18 cellular contexts compared by ENCODE assay signal in the genomic region with DNA sequence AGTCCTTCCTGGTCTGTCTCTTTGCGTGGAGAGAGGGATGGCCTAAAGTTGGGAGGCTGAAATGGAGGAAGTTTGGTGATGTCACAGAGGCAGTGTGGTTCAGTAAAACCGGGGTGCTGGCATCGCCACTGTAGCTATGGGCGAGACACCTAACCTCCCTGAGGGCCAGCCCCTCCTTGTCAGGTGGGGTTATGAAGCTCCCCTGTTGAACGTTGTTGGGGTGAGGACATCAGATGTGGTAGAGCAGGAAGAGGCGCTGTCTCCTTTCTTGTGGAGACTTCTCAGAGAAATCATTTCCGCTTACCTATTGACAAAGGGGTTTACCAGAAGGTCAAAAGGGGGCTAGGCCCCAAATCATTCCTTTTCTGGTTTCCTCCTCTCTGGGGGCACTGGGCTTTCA.
DNase-seq lines count a peak whose midpoint lies in the region; ATAC-seq and TF ChIP-seq lines count a peak whose summit lies in the region.
"Had no signal": no experiment of that assay in that cellular context is flagged by ENCODE, and none has a peak within 500 bp of the region (broad histone marks: within the 10 kb centered on the region; RNA-seq: fewer than 3 reads in every experiment).

No MANE protein-coding gene starts in this region.

- no peaks in the 10 kb centered on the region for H3K9me3 Mint-ChIP-seq in activated CD8-positive, alpha-beta T cell treated with anti-CD3 and anti-CD28 coated beads for 36 hours
- H3K9me3 Mint-ChIP-seq in brain (peaks cover 8 to 17% (median 12%) of the 10 kb centered on the region in 5 experiments), Calu3 (ENCODE audit: low read depth, unreplicated experiment) (peaks cover 20% of the 10 kb centered on the region)

- H3K4ac ChIP-seq in neuronal stem cell (ENCODE audit: low read length) = no peak overlapping the region

- POLR2A ChIA-PET in activated CD8-positive, alpha-beta T cell treated with anti-CD3 and anti-CD28 coated beads for 36 hours (lab: Charles Lee) = interaction anchor here (1.0 kb wide), 1 partner anchor 10 kb away, joined by 3 read pairs; no protein-coding TSS in a partner anchor

- H3K9me3 ChIP-seq in neuronal stem cell (replicated peaks in 1 of 2; ENCODE audit: control insufficient read depth in 2 of 2, insufficient read depth in 1 of 2, low read depth in 1 of 2, low read length in 2 of 2) (peaks cover 3% of the 10 kb centered on the region in 2 donors), smooth muscle cell (replicated peaks; ENCODE audit: low read depth) (no peaks in the 10 kb centered on the region)
- H3K9me3 ChIP-seq: left ventricle myocardium inferior, mucosa of descending colon, tibial artery had no signal

- no peak overlapping the region for H2BK5ac ChIP-seq in neuronal stem cell (ENCODE audit: low read length)

- H4K20me1 ChIP-seq in smooth muscle cell (ENCODE audit: low read depth) = no peaks in the 10 kb centered on the region

- H2AFZ ChIP-seq in neuronal stem cell (ENCODE audit: low read length) = peak overlapping the region; percentile 56
- no peak overlapping the region for H2AFZ ChIP-seq in smooth muscle cell (ENCODE audit: low read depth)

- H3K4me1 ChIP-seq in neuronal stem cell (ENCODE audit: control insufficient read depth in 2 of 2, insufficient read depth in 1 of 2, low read depth in 1 of 2, low read length in 2 of 2) (peaks cover 0 to 11% of the 10 kb centered on the region in 2 donors), smooth muscle cell (ENCODE audit: low read depth) (no peaks in the 10 kb centered on the region)
- H3K4me1 ChIP-seq: tibial artery had no signal

- H3K4me3 ChIP-seq in neuronal stem cell (ENCODE audit: low read length in 2 of 2) (no peak overlapping the region), smooth muscle cell (no peak overlapping the region)
- H3K4me3 ChIP-seq: left ventricle myocardium inferior, mucosa of descending colon, tibial artery had no signal

- H4K91ac ChIP-seq in neuronal stem cell (ENCODE audit: low read depth, low read length, poor library complexity) = no peak overlapping the region

- peaks cover 26% of the 10 kb centered on the region for H3K27me3 Mint-ChIP-seq in activated CD8-positive, alpha-beta T cell treated with anti-CD3 and anti-CD28 coated beads for 36 hours
- H3K27me3 Mint-ChIP-seq in brain (no peaks in the 10 kb centered on the region), Calu3 (ENCODE audit: unreplicated experiment) (no peaks in the 10 kb centered on the region)

- H3K4me2 ChIP-seq in neuronal stem cell (ENCODE audit: insufficient read depth, low read length, poor library complexity, severe bottlenecking) (no peak overlapping the region), smooth muscle cell (no peak overlapping the region)

- no peaks in the 10 kb centered on the region for H3K79me1 ChIP-seq in neuronal stem cell (ENCODE audit: low read depth, low read length)

- H2BK12ac ChIP-seq in neuronal stem cell (ENCODE audit: low read length) = no peak overlapping the region

- no peak overlapping the region for H3K14ac ChIP-seq in neuronal stem cell (ENCODE audit: low read length)

- no TSS peak for BruUV-seq in Calu3 (replicated peaks; lab: Mats Ljungman, UMichigan)

- no peaks in the 10 kb centered on the region for H3K79me2 ChIP-seq in smooth muscle cell (ENCODE audit: low read depth)

- ATAC-seq in activated CD8-positive, alpha-beta T cell treated with anti-CD3 and anti-CD28 coated beads for 36 hours = peak; percentile 94
- ATAC-seq: mucosa of descending colon had no signal

- H3K27ac ChIP-seq in neuronal stem cell (replicated peaks; ENCODE audit: low read length) (no peak overlapping the region), substantia nigra (ENCODE audit: low read depth, low read length, poor library complexity, severe bottlenecking) (no peak overlapping the region), smooth muscle cell (ENCODE audit: low read depth) (no peak overlapping the region)
- H3K27ac ChIP-seq: left ventricle myocardium inferior, tibial artery had no signal

- H2BK120ac ChIP-seq in neuronal stem cell (ENCODE audit: low read depth, low read length) = no peak overlapping the region

- H3K9ac ChIP-seq in neuronal stem cell (ENCODE audit: low read depth, low read length, poor library complexity) (no peak overlapping the region), smooth muscle cell (ENCODE audit: low read depth) (no peak overlapping the region)

- CTCF ChIA-PET in activated CD8-positive, alpha-beta T cell treated with anti-CD3 and anti-CD28 coated beads for 36 hours (lab: Charles Lee) = no interaction called here
- CTCF ChIA-PET in Calu3 (lab: Charles Lee) = no interaction called here

- H3F3A ChIP-seq in smooth muscle cell (ENCODE audit: low read depth) = no peaks in the 10 kb centered on the region

- no peak for TF ChIP-seq CTCF in activated CD8-positive, alpha-beta T cell treated with anti-CD3 and anti-CD28 coated beads for 36 hours (IDR thresholded peaks at IDR 0.05)
- TF ChIP-seq CTCF in brain (conservative IDR thresholded peaks at IDR 0.05) = no peak
- no peak for TF ChIP-seq CTCF in smooth muscle cell (IDR thresholded peaks at IDR 0.05; ENCODE audit: borderline replicate concordance, insufficient read depth, poor library complexity, severe bottlenecking)
- TF ChIP-seq CTCF in Calu3 (IDR thresholded peaks at IDR 0.05; ENCODE audit: unreplicated experiment) = no peak

- no peak overlapping the region for H3K4me3 Mint-ChIP-seq in activated CD8-positive, alpha-beta T cell treated with anti-CD3 and anti-CD28 coated beads for 36 hours
- no peak overlapping the region for H3K4me3 Mint-ChIP-seq in brain
- H3K4me3 Mint-ChIP-seq in Calu3 (ENCODE audit: low read depth, unreplicated experiment) = no peak overlapping the region

- H4K8ac ChIP-seq in neuronal stem cell (ENCODE audit: low read depth, low read length) = no peak overlapping the region

- H3K27ac Mint-ChIP-seq in activated CD8-positive, alpha-beta T cell treated with anti-CD3 and anti-CD28 coated beads for 36 hours = peak overlapping the region; percentile 34
- H3K27ac Mint-ChIP-seq in brain (peak overlapping the region in 4 of 5 experiments; percentile 54 to 88 (median 70)), Calu3 (ENCODE audit: unreplicated experiment) (no peak overlapping the region)

- peak; percentile 3 for DNase-seq in activated naive CD4-positive, alpha-beta T cell treated with Interleukin-2 at 50 U/mL for 16 hours
- DNase-seq in activated naive CD4-positive, alpha-beta T cell treated with anti-CD3 and anti-CD28 coated beads, Interleukin-2, amount 50 U/mL, for 16 hours = no peak
- DNase-seq in activated CD8-positive, alpha-beta T cell treated with anti-CD3 and anti-CD28 coated beads for 36 hours = peak; percentile 58
- DNase-seq in neuronal stem cell (ENCODE audit: low spot score) (no peak), substantia nigra (lab: John Stamatoyannopoulos, UW) (no peak), smooth muscle cell (lab: John Stamatoyannopoulos, UW; ENCODE audit: unreplicated experiment) (no peak), Calu3 (no peak)
- DNase-seq: anterior cingulate cortex, cerebellar nuclear complex, COR-L47, left ventricle myocardium inferior, MM.1S, mucosa of descending colon, occipital lobe, OCI-M1, SHP77, tibial artery had no signal

- H3K36me3 Mint-ChIP-seq in activated CD8-positive, alpha-beta T cell treated with anti-CD3 and anti-CD28 coated beads for 36 hours (ENCODE audit: low read depth) = no peaks in the 10 kb centered on the region
- H3K36me3 Mint-ChIP-seq in brain (peaks cover 3% of the 10 kb centered on the region), Calu3 (ENCODE audit: insufficient read depth, unreplicated experiment) (no peaks in the 10 kb centered on the region)

- H2BK15ac ChIP-seq in neuronal stem cell (ENCODE audit: low read length) = peak overlapping the region; percentile 61

- H3K4me1 Mint-ChIP-seq in activated CD8-positive, alpha-beta T cell treated with anti-CD3 and anti-CD28 coated beads for 36 hours (ENCODE audit: low read depth) = peaks cover 13% of the 10 kb centered on the region
- H3K4me1 Mint-ChIP-seq in brain (peaks cover 35% of the 10 kb centered on the region), Calu3 (ENCODE audit: low read depth, unreplicated experiment) (no peaks in the 10 kb centered on the region)

- H3K27me3 ChIP-seq in neuronal stem cell (ENCODE audit: control insufficient read depth in 3 of 3, insufficient read depth in 3 of 3, low read depth in 1 of 3, low read length in 3 of 3) = peaks cover 0 to 3% (median 0%) of the 10 kb centered on the region in 3 experiments
- H3K27me3 ChIP-seq in smooth muscle cell (ENCODE audit: low read depth) = no peaks in the 10 kb centered on the region
- H3K27me3 ChIP-seq: tibial artery had no signal

- no peak overlapping the region for H3K18ac ChIP-seq in neuronal stem cell (ENCODE audit: low read length)

- no peak overlapping the region for H3K23ac ChIP-seq in neuronal stem cell (ENCODE audit: low read depth, low read length, poor library complexity)

- H3K36me3 ChIP-seq in neuronal stem cell (replicated peaks in 1 of 2; ENCODE audit: control insufficient read depth in 2 of 2, insufficient read depth in 2 of 2, low read length in 2 of 2) (no peaks in the 10 kb centered on the region), smooth muscle cell (ENCODE audit: low read depth) (no peaks in the 10 kb centered on the region)
- H3K36me3 ChIP-seq: left ventricle myocardium inferior, tibial artery had no signal

- intact Hi-C loops in activated CD8-positive, alpha-beta T cell treated with anti-CD3 and anti-CD28 coated beads for 36 hours (cut with micrococcal nuclease) = no loop called here
- intact Hi-C loops in Calu3 (cut with micrococcal nuclease; ENCODE audit: unreplicated experiment) = no loop called here

- no CpG with 5 or more reads among the region's 7 CpGs for WGBS in neuronal stem cell (ENCODE audit: extremely low coverage in 2 of 2, insufficient read length in 2 of 2, insufficient replicate concordance in 1 of 2), 2 donors
- WGBS in smooth muscle cell (ENCODE audit: low lambda C conversion rate) = 93% methylated on average over 7 of the region's 7 CpGs

- H2AK5ac ChIP-seq in neuronal stem cell (ENCODE audit: low read depth, low read length) = no peak overlapping the region

Comparison
In these comparisons a context has a peak if more than half of its experiments do, and no peak if none do; other contexts are left out.
1. DNase-seq: peak in activated naive CD4-positive, alpha-beta T cell treated with Interleukin-2 at 50 U/mL for 16 hours (single experiment) and activated CD8-positive, alpha-beta T cell treated with anti-CD3 and anti-CD28 coated beads for 36 hours (single experiment); none in activated naive CD4-positive, alpha-beta T cell treated with anti-CD3 and anti-CD28 coated beads, Interleukin-2, amount 50 U/mL, for 16 hours (single experiment), neuronal stem cell (single experiment), substantia nigra (0 of 49), smooth muscle cell (single experiment) and Calu3 (single experiment).